ENCODE assay signal across 8 cellular contexts in the genomic region with DNA sequence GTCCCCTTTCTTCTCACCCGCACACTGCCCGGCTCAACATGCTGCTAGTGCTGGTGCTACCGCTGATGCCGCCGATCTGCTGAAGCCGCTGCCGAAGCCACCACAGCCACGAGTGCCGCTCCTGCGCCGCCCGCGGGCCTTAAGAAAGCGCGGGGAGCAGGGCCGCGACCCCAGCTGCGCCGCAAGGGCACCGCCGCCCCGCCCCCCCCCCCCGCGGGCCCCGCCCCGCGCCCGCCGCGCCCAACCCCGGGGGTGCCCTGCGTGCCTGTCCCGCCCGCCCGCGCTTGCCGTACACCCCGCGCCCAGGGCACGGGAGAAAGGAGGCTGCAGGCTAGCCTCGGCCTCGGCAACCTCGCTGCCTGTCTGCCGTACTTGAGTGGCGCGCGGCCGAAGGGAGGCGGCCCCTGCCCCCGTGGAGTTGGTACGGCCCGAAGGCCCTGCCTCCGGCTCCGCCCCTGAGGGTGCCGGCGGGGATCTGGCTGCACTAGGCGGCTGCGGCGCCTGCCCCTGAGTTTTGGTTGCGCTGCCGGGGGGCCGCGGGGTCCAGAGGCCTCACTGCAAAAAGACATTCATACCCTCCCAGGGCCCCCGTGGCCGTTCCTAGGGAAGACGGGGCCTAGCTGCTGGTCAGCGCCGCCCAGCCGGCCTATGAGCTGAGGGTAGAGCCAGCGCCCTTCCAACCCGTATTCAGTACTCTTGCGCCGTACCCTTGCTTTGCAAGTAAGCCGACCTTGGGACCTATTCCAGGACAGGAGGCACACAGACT. TPM values are rescaled to one million over a fixed set of nuclear protein-coding genes. Genes with fewer than 3 reads are reported as not detected.
DNase-seq lines count a peak whose midpoint lies in the region; ATAC-seq and TF ChIP-seq lines count a peak whose summit lies in the region.

A gene (minus strand): TSS at position 114 of the 766 bp plus-strand sequence. CDS start 74 bp downstream, at position 40.

- H3K4me3 ChIP-seq in liver (ENCODE audit: low read depth in 1 of 3, low read length in 3 of 3) = peak within 1 kb of the TSS; percentile 76 to 98 (median 82)

- no peaks in the 10 kb centered on the region for H3K9me3 ChIP-seq in liver (ENCODE audit: control insufficient read depth in 4 of 4, low read length in 3 of 4)

- no peaks in the 10 kb centered on the region for H3K27me3 ChIP-seq in liver (ENCODE audit: control insufficient read depth in 4 of 4, insufficient read depth in 4 of 4, low read length in 3 of 4)

- under 1% methylated on average over 74 of the region's 74 CpGs for WGBS in liver

- ATAC-seq in GM19328 (IDR thresholded peaks at IDR 0.05; ENCODE audit: unreplicated experiment) (peak; percentile 83), HG03460 (IDR thresholded peaks at IDR 0.05; ENCODE audit: unreplicated experiment) (peak; percentile 68)

- H3K36me3 ChIP-seq in liver (ENCODE audit: control insufficient read depth in 4 of 4, insufficient read depth in 3 of 4, low read depth in 1 of 4, low read length in 3 of 4) = peaks cover 3 to 13% (median 9%) of the 10 kb centered on the region in 4 donors

- TF ChIP-seq CTCF in C4-2B (conservative IDR thresholded peaks at IDR 0.05) (no peak), liver (IDR thresholded peaks at IDR 0.05; ENCODE audit: low read depth, low read length, missing input control) (no peak)

- TF ChIP-seq RAD21 in liver (IDR thresholded peaks at IDR 0.05) = peak; percentile 27 to 29

- peak within 1 kb of the TSS; percentile 83 for H3K27ac ChIP-seq in C4-2B
- peak within 1 kb of the TSS; percentile 91 to 100 for H3K27ac ChIP-seq in liver (ENCODE audit: low read depth in 1 of 2, low read length in 2 of 2)

- H3K9ac ChIP-seq in liver (ENCODE audit: low read depth in 1 of 2, low read length in 2 of 2) = peak within 1 kb of the TSS; percentile 89 to 99

- DNase-seq in NCI-H69 (lab: John Stamatoyannopoulos, UW) = peak; percentile 94
- DNase-seq in activated CD4-positive, alpha-beta T cell treated with anti-CD3 and anti-CD28 coated beads, Interleukin-2, amount 50 U/mL, for 4 hours = peak; percentile 72 to 74
- DNase-seq in dermis microvascular lymphatic vessel endothelial cell (ENCODE audit: low read depth in 2 of 2) = peak; percentile 55 to 81
- DNase-seq in stimulated activated CD4-positive, alpha-beta T cell treated with anti-CD3 and anti-CD28 coated beads, Interleukin-4, amount 100 ng/mL, for 24 hours = peak; percentile 83

- H3K4me1 ChIP-seq in liver (ENCODE audit: control insufficient read depth in 4 of 4, insufficient read depth in 4 of 4, low read length in 3 of 4) = peaks cover 0 to 16% (median 9%) of the 10 kb centered on the region in 4 donors

TF ChIP-seq in liver, 16 proteins besides CTCF, POLR2A, EP300 and RAD21:
- TF ChIP-seq EGR1 (IDR thresholded peaks at IDR 0.05; ENCODE audit: low read depth in 2 of 2) (peak; percentile 12 to 13), FOXA2 (IDR thresholded peaks at IDR 0.05) (peak; percentile 10), GABPA (IDR thresholded peaks at IDR 0.05 in 1 of 2, conservative IDR thresholded peaks at IDR 0.05 in 1 of 2) (no peak), HNF4G (IDR thresholded peaks at IDR 0.05) (no peak), SP1 (IDR thresholded peaks at IDR 0.05) (peak; percentile 85), HNF4A (conservative IDR thresholded peaks at IDR 0.05) (peak; percentile 82 to 96), NR2F2 (IDR thresholded peaks at IDR 0.05) (no peak), YY1 (IDR thresholded peaks at IDR 0.05) (no peak), JUND (IDR thresholded peaks at IDR 0.05) (peak in 1 of 2 donors; percentile 52), FOXA1 (IDR thresholded peaks at IDR 0.05) (no peak), RXRA (IDR thresholded peaks at IDR 0.05) (peak; percentile 38 to 46), TAF1 (conservative IDR thresholded peaks at IDR 0.05) (peak; percentile 71)
- TF ChIP-seq, protein P1, sequence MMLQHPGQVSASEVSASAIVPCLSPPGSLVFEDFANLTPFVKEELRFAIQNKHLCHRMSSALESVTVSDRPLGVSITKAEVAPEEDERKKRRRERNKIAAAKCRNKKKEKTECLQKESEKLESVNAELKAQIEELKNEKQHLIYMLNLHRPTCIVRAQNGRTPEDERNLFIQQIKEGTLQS (IDR thresholded peaks at IDR 0.05) = peak; percentile 45
- TF ChIP-seq, protein P2, sequence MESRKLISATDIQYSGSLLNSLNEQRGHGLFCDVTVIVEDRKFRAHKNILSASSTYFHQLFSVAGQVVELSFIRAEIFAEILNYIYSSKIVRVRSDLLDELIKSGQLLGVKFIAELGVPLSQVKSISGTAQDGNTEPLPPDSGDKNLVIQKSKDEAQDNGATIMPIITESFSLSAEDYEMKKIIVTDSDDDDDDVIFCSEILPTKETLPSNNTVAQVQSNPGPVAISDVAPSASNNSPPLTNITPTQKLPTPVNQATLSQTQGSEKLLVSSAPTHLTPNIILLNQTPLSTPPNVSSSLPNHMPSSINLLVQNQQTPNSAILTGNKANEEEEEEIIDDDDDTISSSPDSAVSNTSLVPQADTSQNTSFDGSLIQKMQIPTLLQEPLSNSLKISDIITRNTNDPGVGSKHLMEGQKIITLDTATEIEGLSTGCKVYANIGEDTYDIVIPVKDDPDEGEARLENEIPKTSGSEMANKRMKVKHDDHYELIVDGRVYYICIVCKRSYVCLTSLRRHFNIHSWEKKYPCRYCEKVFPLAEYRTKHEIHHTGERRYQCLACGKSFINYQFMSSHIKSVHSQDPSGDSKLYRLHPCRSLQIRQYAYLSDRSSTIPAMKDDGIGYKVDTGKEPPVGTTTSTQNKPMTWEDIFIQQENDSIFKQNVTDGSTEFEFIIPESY (IDR thresholded peaks at IDR 0.05) = peak; percentile 50
- TF ChIP-seq, protein P3, sequence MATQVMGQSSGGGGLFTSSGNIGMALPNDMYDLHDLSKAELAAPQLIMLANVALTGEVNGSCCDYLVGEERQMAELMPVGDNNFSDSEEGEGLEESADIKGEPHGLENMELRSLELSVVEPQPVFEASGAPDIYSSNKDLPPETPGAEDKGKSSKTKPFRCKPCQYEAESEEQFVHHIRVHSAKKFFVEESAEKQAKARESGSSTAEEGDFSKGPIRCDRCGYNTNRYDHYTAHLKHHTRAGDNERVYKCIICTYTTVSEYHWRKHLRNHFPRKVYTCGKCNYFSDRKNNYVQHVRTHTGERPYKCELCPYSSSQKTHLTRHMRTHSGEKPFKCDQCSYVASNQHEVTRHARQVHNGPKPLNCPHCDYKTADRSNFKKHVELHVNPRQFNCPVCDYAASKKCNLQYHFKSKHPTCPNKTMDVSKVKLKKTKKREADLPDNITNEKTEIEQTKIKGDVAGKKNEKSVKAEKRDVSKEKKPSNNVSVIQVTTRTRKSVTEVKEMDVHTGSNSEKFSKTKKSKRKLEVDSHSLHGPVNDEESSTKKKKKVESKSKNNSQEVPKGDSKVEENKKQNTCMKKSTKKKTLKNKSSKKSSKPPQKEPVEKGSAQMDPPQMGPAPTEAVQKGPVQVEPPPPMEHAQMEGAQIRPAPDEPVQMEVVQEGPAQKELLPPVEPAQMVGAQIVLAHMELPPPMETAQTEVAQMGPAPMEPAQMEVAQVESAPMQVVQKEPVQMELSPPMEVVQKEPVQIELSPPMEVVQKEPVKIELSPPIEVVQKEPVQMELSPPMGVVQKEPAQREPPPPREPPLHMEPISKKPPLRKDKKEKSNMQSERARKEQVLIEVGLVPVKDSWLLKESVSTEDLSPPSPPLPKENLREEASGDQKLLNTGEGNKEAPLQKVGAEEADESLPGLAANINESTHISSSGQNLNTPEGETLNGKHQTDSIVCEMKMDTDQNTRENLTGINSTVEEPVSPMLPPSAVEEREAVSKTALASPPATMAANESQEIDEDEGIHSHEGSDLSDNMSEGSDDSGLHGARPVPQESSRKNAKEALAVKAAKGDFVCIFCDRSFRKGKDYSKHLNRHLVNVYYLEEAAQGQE (IDR thresholded peaks at IDR 0.05) = peak; percentile 74
- TF ChIP-seq, protein P4, sequence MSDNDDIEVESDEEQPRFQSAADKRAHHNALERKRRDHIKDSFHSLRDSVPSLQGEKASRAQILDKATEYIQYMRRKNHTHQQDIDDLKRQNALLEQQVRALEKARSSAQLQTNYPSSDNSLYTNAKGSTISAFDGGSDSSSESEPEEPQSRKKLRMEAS (IDR thresholded peaks at IDR 0.05) = peak; percentile 21

RNA-seq across cellular contexts. Expression of the gene that starts here (rescaled TPM):
- total RNA-seq in dermis microvascular lymphatic vessel endothelial cell = 206 and 419 TPM in 2 replicates
- 100 to 1,000 TPM; 292 to 952 TPM for total RNA-seq in liver
- polyA plus RNA-seq in liver = 100 to 1,000 TPM; 143 to 722 TPM

Comparison
In these comparisons a context has a peak if more than half of its experiments do, and no peak if none do; other contexts are left out.
1. Peak in every context shown above with its lines: DNase-seq, ATAC-seq, H3K4me3 ChIP-seq and H3K27ac ChIP-seq.